12 cellular contexts compared by ENCODE assay signal in the genomic region with DNA sequence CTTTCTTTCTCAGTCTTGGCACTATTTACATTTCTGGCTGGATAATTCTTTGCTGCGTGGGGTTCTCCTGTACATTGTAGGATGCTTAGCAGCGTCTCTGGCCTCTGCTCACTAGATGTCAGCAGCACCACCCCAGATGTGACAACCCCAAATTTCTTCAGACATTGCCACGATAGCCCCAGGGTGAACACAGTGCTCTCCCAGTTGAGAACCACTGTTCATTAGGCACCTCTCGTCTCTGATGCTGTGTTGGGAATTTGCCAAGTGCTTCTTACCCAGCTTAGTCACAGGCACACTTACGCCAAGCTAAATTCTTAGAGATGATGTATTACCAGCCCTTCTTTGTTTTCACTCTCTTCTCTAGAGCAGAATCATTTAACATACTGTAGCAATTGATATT. TPM values are rescaled to one million over a fixed set of nuclear protein-coding genes. Genes with fewer than 3 reads are reported as not detected.
A peak's percentile ranks its signal among the peaks of the same experiment; 100 is the strongest.
DNase-seq lines count a peak whose midpoint lies in the region; ATAC-seq lines count a peak whose summit lies in the region.
"Had no signal": no experiment of that assay in that cellular context is flagged by ENCODE, and none has a peak within 500 bp of the region (broad histone marks: within the 10 kb centered on the region; RNA-seq: fewer than 3 reads in every experiment).

No MANE protein-coding gene starts in this region.

- H3K27ac ChIP-seq in epithelial cell of prostate, result no peak overlapping the region

- DNase-seq in A172 (ENCODE audit: low spot score), result peak; percentile 75
- peak; percentile 54 for DNase-seq in HT1080 (ENCODE audit: low read depth)
- DNase-seq in epithelial cell of prostate (ENCODE audit: low read depth, low spot score), result peak; percentile 66
- DNase-seq in activated gamma-delta T cell (lab: John Stamatoyannopoulos, UW), result no peak
- DNase-seq in LoVo (ENCODE audit: low spot score), result no peak
- DNase-seq: activated CD8-positive, alpha-beta T cell treated with anti-CD3 and anti-CD28 coated beads for 36 hours; BE2C; central memory CD4-positive, alpha-beta T cell; nephron progenitor cell; SW 1271 had no signal

- ATAC-seq in GM18867 (IDR thresholded peaks at IDR 0.05; ENCODE audit: unreplicated experiment), result no peak
- ATAC-seq: activated CD8-positive, alpha-beta T cell treated with anti-CD3 and anti-CD28 coated beads for 36 hours had no signal

RNA-seq across cellular contexts. Expression of a gene that starts 9.4 kb away (rescaled TPM):
- total RNA-seq in A172 (2014; rRNA removed; shearing (Covaris generic)), result 5.0 and 6.7 TPM in 2 replicates
- 3.6 and 4.8 TPM in 2 replicates for total RNA-seq in HT1080 (2014; rRNA removed; shearing (Covaris generic))
- polyA plus RNA-seq in HT1080 (2015; cell fraction: cytosol; rRNA removed), result 5.4 and 6.1 TPM in 2 replicates
- 7.8 and 8.8 TPM in 2 replicates for polyA plus RNA-seq in HT1080 (2015; cell fraction: nucleus; rRNA removed)

RNA-seq across cellular contexts. Expression of a gene that starts 19.0 kb away (rescaled TPM):
- total RNA-seq in A172 (2014; rRNA removed; shearing (Covaris generic)), result 13.8 and 18.4 TPM in 2 replicates
- total RNA-seq in HT1080 (2014; rRNA removed; shearing (Covaris generic)), result 1.9 and 3.6 TPM in 2 replicates
- polyA plus RNA-seq in HT1080 (2015; cell fraction: cytosol; rRNA removed), result 4.9 and 6.1 TPM in 2 replicates
- polyA plus RNA-seq in HT1080 (2015; cell fraction: nucleus; rRNA removed), result 15.1 and 17.9 TPM in 2 replicates

RNA-seq across cellular contexts. Expression of a gene that starts 25.2 kb away (rescaled TPM):
- total RNA-seq in A172 (2014; rRNA removed; shearing (Covaris generic)), result not detected in 2 replicates
- not detected in 2 replicates for total RNA-seq in HT1080 (2014; rRNA removed; shearing (Covaris generic))
- polyA plus RNA-seq in HT1080 (2015; cell fraction: cytosol; rRNA removed), result not detected in 2 replicates
- polyA plus RNA-seq in HT1080 (2015; cell fraction: nucleus; rRNA removed), result not detected in 2 replicates
- total RNA-seq: activated CD8-positive, alpha-beta T cell treated with anti-CD3 and anti-CD28 coated beads for 36 hours; ureter had no signal

RNA-seq across cellular contexts. Expression of a gene that starts 57.5 kb away (rescaled TPM):
- not detected in 2 replicates for total RNA-seq in A172 (2014; rRNA removed; shearing (Covaris generic))
- total RNA-seq in HT1080 (2014; rRNA removed; shearing (Covaris generic)), result not detected in 2 replicates
- polyA plus RNA-seq in HT1080 (2015; cell fraction: cytosol; rRNA removed), result not detected in 2 replicates
- polyA plus RNA-seq in HT1080 (2015; cell fraction: nucleus; rRNA removed), result not detected in 2 replicates
- total RNA-seq: activated CD8-positive, alpha-beta T cell treated with anti-CD3 and anti-CD28 coated beads for 36 hours had no signal

Comparison
In these comparisons a context has a peak if more than half of its experiments do, and no peak if none do; other contexts are left out.
1. DNase-seq: peak in A172 (single experiment), HT1080 (single experiment) and epithelial cell of prostate (single experiment); none in activated gamma-delta T cell (single experiment) and LoVo (single experiment).